In genomic region chr3:66386925-66387650, GRCh38 we compare ENCODE assay signal across 10 cellular contexts.
DNase-seq lines count a peak whose midpoint lies in the region; ATAC-seq and TF ChIP-seq lines count a peak whose summit lies in the region.
"Had no signal": no experiment of that assay in that cellular context is flagged by ENCODE, and none has a peak within 500 bp of the region (broad histone marks: within the 10 kb centered on the region; RNA-seq: fewer than 3 reads in every experiment).

No MANE protein-coding gene starts in this region.

- peak; percentile 45 for ATAC-seq in GM19372 (IDR thresholded peaks at IDR 0.05; ENCODE audit: low read depth, unreplicated experiment)
- peak; percentile 37 for ATAC-seq in HG03097 (IDR thresholded peaks at IDR 0.05; ENCODE audit: low FRiP score, unreplicated experiment)
- ATAC-seq: SK-N-SH treated with all-trans-retinoic acid at 6 μM for 48 hours had no signal

- peak overlapping the region; percentile 80 for H3K27ac ChIP-seq in BLaER1

- H3K4me3 Mint-ChIP-seq in brain, result no peak overlapping the region
- H3K4me3 Mint-ChIP-seq in activated CD4-positive, alpha-beta T cell treated with anti-CD3 and anti-CD28 coated beads, Interleukin-2, amount 10 ng/mL, durations not matched to agents 24 days and 14 days, result no peak overlapping the region

- peaks cover 21% of the 10 kb centered on the region for H3K4me1 Mint-ChIP-seq in brain
- H3K4me1 Mint-ChIP-seq in activated CD4-positive, alpha-beta T cell treated with anti-CD3 and anti-CD28 coated beads, Interleukin-2, amount 10 ng/mL, durations not matched to agents 24 days and 14 days, result peaks cover 7% of the 10 kb centered on the region

- intact Hi-C loops in activated CD4-positive, alpha-beta T cell treated with anti-CD3 and anti-CD28 coated beads, Interleukin-2, amount 10 ng/mL, durations not matched to agents 24 days and 14 days (cut with micrococcal nuclease), result no loop called here

- peak overlapping the region; percentile 51 for H3K9ac ChIP-seq in BLaER1

- no peak for TF ChIP-seq CTCF in brain (conservative IDR thresholded peaks at IDR 0.05)

- DNase-seq in NCI-H446 (lab: John Stamatoyannopoulos, UW), result no peak
- DNase-seq in stimulated activated CD4-positive, alpha-beta T cell treated with anti-CD3 and anti-CD28 coated beads, Interleukin-2, amount 100 ng/mL, for 48 hours, result no peak
- DNase-seq in activated CD4-positive, alpha-beta T cell treated with anti-CD3 and anti-CD28 coated beads, Interleukin-2, amount 10 ng/mL, durations not matched to agents 24 days and 14 days, result no peak
- DNase-seq in activated CD4-positive, alpha-beta T cell treated with anti-CD3 and anti-CD28 coated beads for 4 hours, result no peak
- DNase-seq: BE2C had no signal

- H3K27me3 Mint-ChIP-seq in brain, result no peaks in the 10 kb centered on the region
- no peaks in the 10 kb centered on the region for H3K27me3 Mint-ChIP-seq in activated CD4-positive, alpha-beta T cell treated with anti-CD3 and anti-CD28 coated beads, Interleukin-2, amount 10 ng/mL, durations not matched to agents 24 days and 14 days

- peak overlapping the region; percentile 52 for H3K4me3 ChIP-seq in BLaER1

- no peaks in the 10 kb centered on the region for H3K27me3 ChIP-seq in BLaER1
- H3K27me3 ChIP-seq: BE2C had no signal

- peaks cover 11 to 31% (median 22%) of the 10 kb centered on the region in 5 experiments for H3K9me3 Mint-ChIP-seq in brain
- H3K9me3 Mint-ChIP-seq in activated CD4-positive, alpha-beta T cell treated with anti-CD3 and anti-CD28 coated beads, Interleukin-2, amount 10 ng/mL, durations not matched to agents 24 days and 14 days, result peaks cover 8% of the 10 kb centered on the region

- H3K36me3 Mint-ChIP-seq in brain, result peaks cover 100% of the 10 kb centered on the region
- H3K36me3 Mint-ChIP-seq in activated CD4-positive, alpha-beta T cell treated with anti-CD3 and anti-CD28 coated beads, Interleukin-2, amount 10 ng/mL, durations not matched to agents 24 days and 14 days (ENCODE audit: low read depth), result peaks cover 80% of the 10 kb centered on the region

- H3K4me1 ChIP-seq in BLaER1, result peaks cover 78% of the 10 kb centered on the region
- H3K4me1 ChIP-seq: BE2C had no signal

- H3K4me2 ChIP-seq in BLaER1, result peak overlapping the region; percentile 89

- H3K9me3 ChIP-seq in BLaER1, result no peaks in the 10 kb centered on the region
- H3K9me3 ChIP-seq: BE2C had no signal

- H4K20me1 ChIP-seq in BLaER1, result peaks cover 81% of the 10 kb centered on the region

- H3K27ac Mint-ChIP-seq in brain, result peak overlapping the region in 3 of 5 experiments; percentile 63 to 88 (median 84)
- no peak overlapping the region for H3K27ac Mint-ChIP-seq in activated CD4-positive, alpha-beta T cell treated with anti-CD3 and anti-CD28 coated beads, Interleukin-2, amount 10 ng/mL, durations not matched to agents 24 days and 14 days

- peaks cover 71% of the 10 kb centered on the region for H3K36me3 ChIP-seq in BLaER1
